10 cellular contexts compared by ENCODE assay signal in the genomic region with DNA sequence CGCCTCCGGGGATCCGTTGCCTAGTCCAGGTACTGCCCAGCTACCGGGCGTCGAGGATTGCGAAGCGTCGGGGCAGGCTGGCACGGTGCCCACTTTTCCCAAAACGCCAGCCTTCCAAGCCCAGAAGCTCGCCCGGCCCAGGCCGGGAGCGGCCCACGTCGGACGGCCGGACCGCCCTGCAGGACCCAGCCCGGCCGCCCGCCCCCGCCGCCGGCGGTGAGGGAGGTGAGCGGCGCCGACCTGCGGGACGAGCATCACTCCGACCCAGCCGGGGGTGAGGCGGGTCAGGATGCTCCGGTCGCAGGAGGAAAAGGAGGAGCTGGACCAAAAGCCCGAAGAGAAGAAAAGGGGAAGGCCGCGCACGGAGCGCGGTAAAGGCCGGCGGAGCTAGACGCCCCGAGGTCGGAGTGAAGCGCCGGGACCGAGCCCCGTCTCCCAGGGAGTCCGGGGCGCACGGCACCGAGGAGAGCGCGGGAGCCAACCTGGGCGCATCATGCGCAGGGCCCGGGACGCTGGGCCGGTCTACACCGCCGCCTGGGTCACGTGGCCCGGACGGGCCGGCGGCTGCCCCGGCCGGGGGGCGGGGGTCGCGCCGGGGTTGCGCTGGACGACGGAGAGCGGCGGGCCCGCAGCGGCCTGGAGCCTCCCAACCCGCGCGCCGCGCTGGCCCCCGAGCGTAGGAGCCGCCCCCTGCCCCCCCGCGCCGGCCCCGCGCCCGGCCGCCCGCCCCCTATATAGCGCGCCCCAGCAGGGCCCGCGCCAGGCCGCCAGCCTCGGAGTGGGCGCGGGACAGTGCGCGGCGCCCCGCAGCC. TPM values are rescaled to one million over a fixed set of nuclear protein-coding genes. Genes with fewer than 3 reads are reported as not detected.
DNase-seq lines count a peak whose midpoint lies in the region; ATAC-seq and TF ChIP-seq lines count a peak whose summit lies in the region.
"Had no signal": no experiment of that assay in that cellular context is flagged by ENCODE, and none has a peak within 500 bp of the region (broad histone marks: within the 10 kb centered on the region; RNA-seq: fewer than 3 reads in every experiment).

A gene (plus strand): TSS at position 762 of the 812 bp plus-strand sequence. CDS start 146 bp downstream, outside the sequence.

- no peak for TF ChIP-seq CTCF in CD14-positive monocyte (IDR thresholded peaks at IDR 0.05)
- TF ChIP-seq CTCF in fibroblast of pulmonary artery (IDR thresholded peaks at IDR 0.05; ENCODE audit: low read length, missing control alignments), result no peak
- no peak for TF ChIP-seq CTCF in omental fat pad (IDR thresholded peaks at IDR 0.05)

- H3K27ac Mint-ChIP-seq in CD14-positive monocyte, result no peak within 1 kb of the TSS
- no peak within 1 kb of the TSS for H3K27ac Mint-ChIP-seq in activated CD4-positive, alpha-beta T cell treated with anti-CD3 and anti-CD28 coated beads, Interleukin-2, amount 10 ng/mL, durations not matched to agents 7 days and 5 days

- peaks cover 0 to 9% of the 10 kb centered on the region in 2 donors for H3K36me3 Mint-ChIP-seq in CD14-positive monocyte
- peaks cover 3% of the 10 kb centered on the region for H3K36me3 Mint-ChIP-seq in activated CD4-positive, alpha-beta T cell treated with anti-CD3 and anti-CD28 coated beads, Interleukin-2, amount 10 ng/mL, durations not matched to agents 7 days and 5 days (ENCODE audit: low read depth)

- intact Hi-C loops in CD14-positive monocyte (cut with micrococcal nuclease), result loop anchor here in 1 of 2 donors (10.0 kb wide), 1 partner anchor 213 kb away; no protein-coding TSS in a partner anchor

- POLR2A ChIA-PET in activated CD4-positive, alpha-beta T cell treated with anti-CD3 and anti-CD28 coated beads, Interleukin-2, amount 10 ng/mL, durations not matched to agents 7 days and 5 days (lab: Charles Lee), result no interaction called here

- peaks cover 9% of the 10 kb centered on the region for H3K4me1 Mint-ChIP-seq in CD14-positive monocyte
- H3K4me1 Mint-ChIP-seq in activated CD4-positive, alpha-beta T cell treated with anti-CD3 and anti-CD28 coated beads, Interleukin-2, amount 10 ng/mL, durations not matched to agents 7 days and 5 days, result peaks cover 7% of the 10 kb centered on the region

- no peak for DNase-seq in CD14-positive monocyte (ENCODE audit: low spot score)
- DNase-seq in NCI-H69 (lab: John Stamatoyannopoulos, UW), result peak; percentile 53
- no peak for DNase-seq in fibroblast of pulmonary artery (ENCODE audit: low read depth)
- DNase-seq in omental fat pad (ENCODE audit: low spot score), result no peak
- no peak for DNase-seq in activated CD4-positive, alpha-beta T cell treated with anti-CD3 and anti-CD28 coated beads, Interleukin-2, amount 10 ng/mL, durations not matched to agents 7 days and 5 days
- DNase-seq: foreskin melanocyte, NCI-H446 had no signal

- peak; percentile 34 for ATAC-seq in omental fat pad (ENCODE audit: low FRiP score)
- no peak for ATAC-seq in GM21526 (IDR thresholded peaks at IDR 0.05; ENCODE audit: low FRiP score, unreplicated experiment)
- no peak for ATAC-seq in HG03521 (IDR thresholded peaks at IDR 0.05; ENCODE audit: unreplicated experiment)
- no peak for ATAC-seq in GM18519 (IDR thresholded peaks at IDR 0.05; ENCODE audit: low FRiP score, unreplicated experiment)

- CTCF ChIA-PET in activated CD4-positive, alpha-beta T cell treated with anti-CD3 and anti-CD28 coated beads, Interleukin-2, amount 10 ng/mL, durations not matched to agents 7 days and 5 days (lab: Charles Lee), result no interaction called here

- peak within 1 kb of the TSS; percentile 24 to 83 for H3K4me3 Mint-ChIP-seq in CD14-positive monocyte
- no peak within 1 kb of the TSS for H3K4me3 Mint-ChIP-seq in activated CD4-positive, alpha-beta T cell treated with anti-CD3 and anti-CD28 coated beads, Interleukin-2, amount 10 ng/mL, durations not matched to agents 7 days and 5 days

- peaks cover 90 to 96% (median 93%) of the 10 kb centered on the region in 3 donors for H3K27me3 Mint-ChIP-seq in CD14-positive monocyte (ENCODE audit: low read depth in 3 of 3)
- peaks cover 78% of the 10 kb centered on the region for H3K27me3 Mint-ChIP-seq in activated CD4-positive, alpha-beta T cell treated with anti-CD3 and anti-CD28 coated beads, Interleukin-2, amount 10 ng/mL, durations not matched to agents 7 days and 5 days

- peak within 1 kb of the TSS; percentile 19 for H3K4me3 ChIP-seq in fibroblast of pulmonary artery (replicated peaks; ENCODE audit: low read depth, low read length)

- peaks cover 0 to 15% (median 8%) of the 10 kb centered on the region in 7 donors for H3K9me3 Mint-ChIP-seq in CD14-positive monocyte
- H3K9me3 Mint-ChIP-seq in activated CD4-positive, alpha-beta T cell treated with anti-CD3 and anti-CD28 coated beads, Interleukin-2, amount 10 ng/mL, durations not matched to agents 7 days and 5 days, result no peaks in the 10 kb centered on the region

RNA-seq across cellular contexts. Expression of the gene that starts here (rescaled TPM):
- polyA plus RNA-seq in CD14-positive monocyte, result not detected
- total RNA-seq in omental fat pad, result not detected
- total RNA-seq in activated CD4-positive, alpha-beta T cell treated with anti-CD3 and anti-CD28 coated beads, Interleukin-2, amount 10 ng/mL, durations not matched to agents 7 days and 5 days, result not detected

Comparison
In these comparisons a context has a peak if more than half of its experiments do, and no peak if none do; other contexts are left out.
1. Peak in ATAC-seq in omental fat pad; RNA of the gene not detected or under 1 TPM.